In genomic region chr18:44887227-44887631, GRCh38 we compare ENCODE assay signal across 8 cellular contexts.
DNase-seq lines count a peak whose midpoint lies in the region; ATAC-seq and TF ChIP-seq lines count a peak whose summit lies in the region.

No MANE protein-coding gene starts in this region.

- H3K36me3 ChIP-seq in upper lobe of right lung: no peaks in the 10 kb centered on the region

- no peak overlapping the region for H3K4me3 ChIP-seq in upper lobe of right lung

- H3K27me3 ChIP-seq in upper lobe of right lung: no peaks in the 10 kb centered on the region

- DNase-seq in AG20443 (ENCODE audit: low spot score) (peak; percentile 58), kidney glomerular epithelial cell (lab: John Stamatoyannopoulos, UW) (peak; percentile 72), upper lobe of right lung (no peak), NCI-H187 (lab: John Stamatoyannopoulos, UW) (no peak), NCI-H748 (lab: John Stamatoyannopoulos, UW; ENCODE audit: unreplicated experiment) (no peak)
- DNase-seq in activated CD8-positive, alpha-beta memory T cell treated with anti-CD3 and anti-CD28 coated beads for 4 hours (ENCODE audit: low read depth in 2 of 2): peak; percentile 5 to 15

- H3K4me1 ChIP-seq in upper lobe of right lung: no peaks in the 10 kb centered on the region

- no peak overlapping the region for H3K27ac ChIP-seq in upper lobe of right lung

- intact Hi-C loops in upper lobe of right lung (cut with DNase I): no loop called here

- H3K9me3 ChIP-seq in upper lobe of right lung: no peaks in the 10 kb centered on the region

- no peak for TF ChIP-seq CTCF in upper lobe of right lung (IDR thresholded peaks at IDR 0.05)

- peak; percentile 92 for ATAC-seq in GM19025 (IDR thresholded peaks at IDR 0.05; ENCODE audit: low read depth, unreplicated experiment)
- peak; percentile 81 for ATAC-seq in HG03175 (IDR thresholded peaks at IDR 0.05; ENCODE audit: unreplicated experiment)
- peak; percentile 54 for ATAC-seq in upper lobe of right lung

Comparison
In these comparisons a context has a peak if more than half of its experiments do, and no peak if none do; other contexts are left out.
1. DNase-seq: peak in AG20443 (single experiment), activated CD8-positive, alpha-beta memory T cell treated with anti-CD3 and anti-CD28 coated beads for 4 hours (2 of 2) and kidney glomerular epithelial cell (single experiment); none in upper lobe of right lung (single experiment), NCI-H187 (0 of 2) and NCI-H748 (single experiment).
2. Peak in every context shown above with its lines, with median percentiles within 50 percentile points of each other: ATAC-seq.